8 cellular contexts compared by ENCODE assay signal in genomic region chr10:101030492-101031127, GRCh38. TPM values are rescaled to one million over a fixed set of nuclear protein-coding genes. Genes with fewer than 3 reads are reported as not detected.
A peak's percentile ranks its signal among the peaks of the same experiment; 100 is the strongest.
DNase-seq lines count a peak whose midpoint lies in the region; ATAC-seq and TF ChIP-seq lines count a peak whose summit lies in the region.

No MANE protein-coding gene starts in this region.

- CTCF ChIA-PET in T-cell (lab: Charles Lee): interaction anchor here (0.5 to 2.5 kb wide), 22 partner anchors 9 to 811 kb away, joined by 3 to 25 read pairs (median 6); partner anchors contain the start of genes HIF1AN (in 1 of the 2), KAZALD1 (in 1 of the 2), MRPL43 (in 1 of the 2) and TWNK (in 1 of the 2)

- peaks cover 12% of the 10 kb centered on the region for H3K4me1 ChIP-seq in GM23248 (ENCODE audit: insufficient read depth)

- peak overlapping the region; percentile 84 for H2AFZ ChIP-seq in GM23248

- no peak for TF ChIP-seq CTCF in glutamatergic neuron (IDR thresholded peaks at IDR 0.05; ENCODE audit: partially characterized antibody, unreplicated experiment)

- H3F3A ChIP-seq in GM23248 (ENCODE audit: insufficient read depth): peaks cover 10% of the 10 kb centered on the region; the same call in 1 of the 2 replicates

- H3K9me3 Mint-ChIP-seq in T-cell (no peaks in the 10 kb centered on the region), glutamatergic neuron (ENCODE audit: unreplicated experiment) (peaks cover 5% of the 10 kb centered on the region)

- H3K4me3 Mint-ChIP-seq in T-cell (peak overlapping the region; percentile 84 to 92 (median 91)), glutamatergic neuron (ENCODE audit: unreplicated experiment) (peak overlapping the region; percentile 80)

- H3K27ac Mint-ChIP-seq in T-cell: peak overlapping the region; percentile 94 to 96
- no peak overlapping the region for H3K27ac Mint-ChIP-seq in glutamatergic neuron (ENCODE audit: unreplicated experiment)

- H3K4me1 Mint-ChIP-seq in T-cell (peaks cover 17 to 26% (median 20%) of the 10 kb centered on the region in 3 donors), glutamatergic neuron (ENCODE audit: low read depth, unreplicated experiment) (peaks cover 38% of the 10 kb centered on the region)

- POLR2A ChIA-PET in T-cell (lab: Charles Lee): interaction anchor here (0.6 to 1.5 kb wide), 4 partner anchors 16 to 411 kb away, joined by 3 to 5 read pairs (median 3); partner anchors contain the start of gene SLF2 (in 1 of the 2)

- in situ Hi-C loops in GM23248 (cut with MboI): no loop called here

- H3K9me2 ChIP-seq in GM23248 (ENCODE audit: insufficient read depth): no peaks in the 10 kb centered on the region

- H3K9ac ChIP-seq in GM23248: peak overlapping the region; percentile 97; the same call in 1 of the 2 replicates

- H3K27me3 Mint-ChIP-seq in T-cell (no peaks in the 10 kb centered on the region), glutamatergic neuron (ENCODE audit: unreplicated experiment) (peaks cover 17% of the 10 kb centered on the region)

- H3K27ac ChIP-seq in GM23248: no peak overlapping the region

- H3K9me3 ChIP-seq in GM23248 (ENCODE audit: low read depth): no peaks in the 10 kb centered on the region

- H3K36me3 Mint-ChIP-seq in T-cell: peaks cover 8% of the 10 kb centered on the region
- H3K36me3 Mint-ChIP-seq in glutamatergic neuron (ENCODE audit: unreplicated experiment): peaks cover 6% of the 10 kb centered on the region

- DNase-seq in GM23248: no peak
- DNase-seq in T-cell: no peak
- DNase-seq in glutamatergic neuron: no peak
- DNase-seq in skeletal muscle cell (ENCODE audit: low read depth): no peak
- no peak for DNase-seq in mesenteric fat pad (ENCODE audit: low spot score)
- no peak for DNase-seq in HT-29 (ENCODE audit: low spot score)

- H3K4me3 ChIP-seq in GM23248 (peak overlapping the region; percentile 82), skeletal muscle cell (ENCODE audit: low read depth, low read length) (peak overlapping the region; percentile 68)

- no peaks in the 10 kb centered on the region for H3K27me3 ChIP-seq in GM23248 (replicated peaks; ENCODE audit: insufficient read depth)

- WGBS in GM23248 (ENCODE audit: low coverage in 1 of 2, low lambda C conversion rate in 2 of 2, missing lambda C conversion rate in 2 of 2), 2 experiments: 19 to 22% methylated on average over 17 to 25 of the region's 25 CpGs

- H3K4me2 ChIP-seq in GM23248 (ENCODE audit: unreplicated experiment): peak overlapping the region; percentile 96

- H3K79me2 ChIP-seq in GM23248 (ENCODE audit: insufficient read depth): peaks cover 27% of the 10 kb centered on the region

- no peaks in the 10 kb centered on the region for H4K20me1 ChIP-seq in GM23248 (ENCODE audit: insufficient read depth)

- peaks cover 11% of the 10 kb centered on the region for H3K36me3 ChIP-seq in GM23248 (ENCODE audit: low read depth)

- ATAC-seq in T-cell (replicated peaks in 1 of 4): no peak
- no peak for ATAC-seq in HG02759 (IDR thresholded peaks at IDR 0.05; ENCODE audit: unreplicated experiment)
- no peak for ATAC-seq in HG02981 (IDR thresholded peaks at IDR 0.05; ENCODE audit: unreplicated experiment)

RNA-seq across cellular contexts. Expression of gene PDZD7, which starts 0.3 kb away (rescaled TPM):
- total RNA-seq in GM23248 (2014; rRNA removed; shearing (Covaris generic)): 0.54 TPM in 1 of 2 replicates, not detected in the other
- polyA plus RNA-seq in GM23248 (2016; fragmentation: Nextera tagmentation; extraction: Ambion mirVana): 1.1 and 1.8 TPM in 2 replicates
- total RNA-seq in T-cell (1 to 10 TPM; 1.7 to 2.7 (median 2.3) TPM), glutamatergic neuron (ENCODE audit: unreplicated experiment) (1.5 TPM), mesenteric fat pad (0.55 TPM)
- 6.3 and 7.4 TPM in 2 replicates for total RNA-seq in HT-29 (2014; rRNA removed; shearing (Covaris generic))

RNA-seq across cellular contexts. Expression of gene SFXN3, which starts 0.4 kb away (rescaled TPM):
- 79.8 and 103 TPM in 2 replicates for total RNA-seq in GM23248 (2014; rRNA removed; shearing (Covaris generic))
- polyA plus RNA-seq in GM23248 (2016; fragmentation: Nextera tagmentation; extraction: Ambion mirVana): 58.8 and 61.7 TPM in 2 replicates
- total RNA-seq in T-cell (100 to 1,000 TPM in 2 of 5 donors, 10 to 100 TPM in 3; 45.2 to 113 (median 91.0) TPM), glutamatergic neuron (ENCODE audit: unreplicated experiment) (5.2 TPM), mesenteric fat pad (46.5 TPM)
- 90.8 and 101 TPM in 2 replicates for total RNA-seq in HT-29 (2014; rRNA removed; shearing (Covaris generic))

RNA-seq across cellular contexts. Expression of gene LZTS2, which starts 31.0 kb away (rescaled TPM):
- total RNA-seq in GM23248 (2014; rRNA removed; shearing (Covaris generic)): 95.2 and 113 TPM in 2 replicates
- polyA plus RNA-seq in GM23248 (2016; fragmentation: Nextera tagmentation; extraction: Ambion mirVana): 51.1 and 54.8 TPM in 2 replicates
- total RNA-seq in T-cell (10 to 100 TPM; 16.4 to 39.5 (median 35.4) TPM), glutamatergic neuron (ENCODE audit: unreplicated experiment) (56.7 TPM), mesenteric fat pad (102 TPM)
- total RNA-seq in HT-29 (2014; rRNA removed; shearing (Covaris generic)): 154 and 172 TPM in 2 replicates

RNA-seq across cellular contexts. Expression of gene KAZALD1, which starts 31.2 kb away (rescaled TPM):
- 42.6 and 62.6 TPM in 2 replicates for total RNA-seq in GM23248 (2014; rRNA removed; shearing (Covaris generic))
- 34.1 and 34.4 TPM in 2 replicates for polyA plus RNA-seq in GM23248 (2016; fragmentation: Nextera tagmentation; extraction: Ambion mirVana)
- total RNA-seq in T-cell: under 1 TPM in 2 of 5 donors, not detected in 3; 0.19 to 0.29 TPM
- 0.59 TPM for total RNA-seq in glutamatergic neuron (ENCODE audit: unreplicated experiment)
- total RNA-seq in mesenteric fat pad: 1.9 TPM
- total RNA-seq in HT-29 (2014; rRNA removed; shearing (Covaris generic)): 13.0 and 15.6 TPM in 2 replicates

RNA-seq across cellular contexts. Expression of gene TWNK, which starts 43.3 kb away (rescaled TPM):
- 3.4 and 4.4 TPM in 2 replicates for total RNA-seq in GM23248 (2014; rRNA removed; shearing (Covaris generic))
- polyA plus RNA-seq in GM23248 (2016; fragmentation: Nextera tagmentation; extraction: Ambion mirVana): 3.6 and 4.4 TPM in 2 replicates
- total RNA-seq in T-cell (10 to 100 TPM in 3 of 5 donors, 1 to 10 TPM in 2; 5.3 to 20.2 (median 16.9) TPM), glutamatergic neuron (ENCODE audit: unreplicated experiment) (10.1 TPM), mesenteric fat pad (7.5 TPM)
- 15.9 and 18.8 TPM in 2 replicates for total RNA-seq in HT-29 (2014; rRNA removed; shearing (Covaris generic))
